In the genomic region with DNA sequence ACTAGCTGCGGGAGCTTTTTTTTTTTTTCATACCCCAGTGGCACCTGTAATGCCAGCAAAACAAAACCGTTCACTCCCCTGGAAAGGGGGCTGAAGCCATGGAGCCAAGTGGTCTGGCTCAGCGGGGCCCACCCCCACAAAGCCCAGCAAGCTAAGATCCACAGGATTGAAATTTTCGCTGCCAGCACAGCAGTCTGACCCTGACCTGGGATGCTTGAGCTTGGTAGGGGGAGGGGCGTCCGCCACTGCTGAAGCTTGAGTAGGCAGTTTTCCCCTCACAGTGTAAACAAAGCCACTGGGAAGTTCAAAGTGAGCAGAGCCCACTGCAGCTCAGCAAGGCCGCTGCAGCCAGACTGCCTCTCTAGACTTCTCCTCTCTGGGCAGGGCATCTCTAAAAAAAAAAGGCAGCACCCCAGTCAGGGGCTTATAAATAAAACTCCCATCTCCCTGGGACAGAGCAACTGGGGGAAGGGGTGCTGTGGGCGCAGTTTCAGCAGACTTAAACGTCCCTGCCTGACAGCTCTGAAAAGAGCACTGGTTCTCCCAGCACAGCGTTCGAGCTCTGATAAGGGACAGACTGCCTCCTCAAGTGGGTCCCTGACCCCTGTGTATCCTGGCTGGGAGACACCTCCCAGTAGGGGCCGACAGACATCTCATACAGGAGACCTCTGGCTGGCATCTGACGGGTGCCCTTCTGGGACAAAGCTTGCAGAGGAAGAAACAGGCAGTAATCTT, we compare ENCODE assay signal across 18 cellular contexts. TPM values are rescaled to one million over a fixed set of nuclear protein-coding genes. Genes with fewer than 3 reads are reported as not detected.
DNase-seq lines count a peak whose midpoint lies in the region; ATAC-seq and TF ChIP-seq lines count a peak whose summit lies in the region.
"Had no signal": no experiment of that assay in that cellular context is flagged by ENCODE, and none has a peak within 500 bp of the region (broad histone marks: within the 10 kb centered on the region; RNA-seq: fewer than 3 reads in every experiment).

No MANE protein-coding gene starts in this region.

- H3K18ac ChIP-seq in mesendoderm (ENCODE audit: low read length), result peak overlapping the region; percentile 31

- TF ChIP-seq POLR2A in uterus (IDR thresholded peaks at IDR 0.05), result no peak

- H3K27ac ChIP-seq in AG04450 (ENCODE audit: low read depth, low read length), result peak overlapping the region; percentile 21
- H3K27ac ChIP-seq in fibroblast of lung (ENCODE audit: insufficient read depth, low read length), result no peak overlapping the region
- no peak overlapping the region for H3K27ac ChIP-seq in mesendoderm (ENCODE audit: low read depth, low read length)
- H3K27ac ChIP-seq in left lung, result no peak overlapping the region
- H3K27ac ChIP-seq in uterus, result no peak overlapping the region
- H3K27ac ChIP-seq: esophagus muscularis mucosa, upper lobe of left lung had no signal

- H4K8ac ChIP-seq in mesendoderm (ENCODE audit: low read depth, low read length), result no peak overlapping the region

- H3K9ac ChIP-seq in fibroblast of lung (ENCODE audit: insufficient read depth, low read length) (no peak overlapping the region), mesendoderm (ENCODE audit: low read length) (no peak overlapping the region)

- H4K5ac ChIP-seq in mesendoderm (ENCODE audit: low read length), result no peak overlapping the region

- H3K79me1 ChIP-seq in mesendoderm (ENCODE audit: low read length), result no peaks in the 10 kb centered on the region

- H3K4me3 ChIP-seq in AG04450 (ENCODE audit: low read depth, low read length), result no peak overlapping the region
- H3K4me3 ChIP-seq in fibroblast of lung (replicated peaks in 1 of 4; ENCODE audit: control extremely low read depth in 1 of 4, insufficient read depth in 1 of 4, low read depth in 3 of 4, low read length in 4 of 4), result no peak overlapping the region
- H3K4me3 ChIP-seq in mesendoderm (ENCODE audit: low read length), result no peak overlapping the region
- H3K4me3 ChIP-seq in left lung, result no peak overlapping the region
- no peak overlapping the region for H3K4me3 ChIP-seq in uterus
- H3K4me3 ChIP-seq: esophagus muscularis mucosa, HAP-1, upper lobe of left lung had no signal

- DNase-seq in AG04450 (ENCODE audit: low read depth, low spot score) (no peak), NCI-H2227 treated with DMSO at 0.1 percent for 48 hours (lab: John Stamatoyannopoulos, UW) (peak; percentile 69), fibroblast of lung (ENCODE audit: low read depth in 2 of 2) (peak; percentile 30 to 37), mesendoderm (peak; percentile 78), HPDE6-E6E7 (ENCODE audit: extremely low spot score) (no peak), left lung (no peak), uterus (no peak), germinal center (ENCODE audit: low spot score) (no peak)
- DNase-seq: activated CD4-positive, alpha-beta T cell treated with anti-CD3 and anti-CD28 coated beads for 4 hours; activated CD8-positive, alpha-beta memory T cell treated with anti-CD3 and anti-CD28 coated beads, Interleukin-2, amount 50 U/mL, for 4 hours; CD4-positive, alpha-beta T cell; hypothalamus; NCI-H345; SIG-M5 had no signal

- CTCF ChIA-PET in AG04450 (lab: Charles Lee), result no interaction called here

- H3K4me1 ChIP-seq in fibroblast of lung (ENCODE audit: control insufficient read depth, extremely low read depth, insufficient read depth, low read length), result no peaks in the 10 kb centered on the region
- H3K4me1 ChIP-seq in mesendoderm (ENCODE audit: control insufficient read depth, low read depth, low read length), result no peaks in the 10 kb centered on the region
- H3K4me1 ChIP-seq in left lung, result no peaks in the 10 kb centered on the region
- H3K4me1 ChIP-seq in uterus, result no peaks in the 10 kb centered on the region
- H3K4me1 ChIP-seq: HAP-1, upper lobe of left lung had no signal

- POLR2A ChIA-PET in AG04450 (lab: Yijun Ruan, JAX), result interaction anchor here (0.8 kb wide), 1 partner anchor 34 kb away, joined by 3 read pairs; no protein-coding TSS in a partner anchor

- H3K56ac ChIP-seq in mesendoderm (ENCODE audit: low read length), result peak overlapping the region; percentile 25

- H2AK5ac ChIP-seq in mesendoderm (ENCODE audit: low read length), result no peak overlapping the region

- H3K36me3 ChIP-seq in fibroblast of lung (ENCODE audit: control insufficient read depth, insufficient read depth, low read length) (peaks cover 7% of the 10 kb centered on the region), mesendoderm (ENCODE audit: control insufficient read depth, insufficient read depth, low read length) (no peaks in the 10 kb centered on the region), left lung (peaks cover 0 to 22% of the 10 kb centered on the region in 2 donors), uterus (no peaks in the 10 kb centered on the region)

- H3K9me3 ChIP-seq in AG04450 (ENCODE audit: control insufficient read depth, insufficient read depth, low read length) (no peaks in the 10 kb centered on the region), fibroblast of lung (ENCODE audit: control insufficient read depth, insufficient read depth, low read depth, low read length) (no peaks in the 10 kb centered on the region), left lung (no peaks in the 10 kb centered on the region), uterus (no peaks in the 10 kb centered on the region)
- H3K9me3 ChIP-seq: esophagus muscularis mucosa, HAP-1, upper lobe of left lung had no signal

- intact Hi-C loops in left lung (cut with DNase I) (no loop called here), uterus (cut with DNase I; ENCODE audit: low total_unique reads) (no loop called here)

- TF ChIP-seq CTCF in AG04450 (IDR thresholded peaks at IDR 0.05; ENCODE audit: low read depth, low read length) (no peak), fibroblast of lung (conservative IDR thresholded peaks at IDR 0.05 in 1 of 2, IDR thresholded peaks at IDR 0.05 in 1 of 2; ENCODE audit: low read depth in 1 of 2, low read length in 2 of 2) (no peak), left lung (IDR thresholded peaks at IDR 0.05) (no peak), uterus (IDR thresholded peaks at IDR 0.05) (no peak)

- H2BK15ac ChIP-seq in mesendoderm (replicated peaks; ENCODE audit: low read depth), result no peak overlapping the region

- H3K4ac ChIP-seq in mesendoderm (ENCODE audit: low read depth, low read length), result no peak overlapping the region

- H3K4me2 ChIP-seq in fibroblast of lung (ENCODE audit: extremely low read depth, insufficient read depth, low read length) (peak overlapping the region; percentile 25), mesendoderm (ENCODE audit: low read length) (no peak overlapping the region)

- no peak overlapping the region for H2BK120ac ChIP-seq in mesendoderm (ENCODE audit: low read depth, low read length)

- H3K27me3 ChIP-seq in AG04450 (ENCODE audit: control insufficient read depth, insufficient read depth, low read length) (no peaks in the 10 kb centered on the region), fibroblast of lung (ENCODE audit: control insufficient read depth, insufficient read depth, low read length) (no peaks in the 10 kb centered on the region), mesendoderm (ENCODE audit: insufficient read depth, low read length, poor library complexity) (no peaks in the 10 kb centered on the region), left lung (no peaks in the 10 kb centered on the region), uterus (no peaks in the 10 kb centered on the region)
- H3K27me3 ChIP-seq: esophagus muscularis mucosa, upper lobe of left lung had no signal

- no peaks in the 10 kb centered on the region for H4K20me1 ChIP-seq in fibroblast of lung (ENCODE audit: control insufficient read depth, extremely low read depth, insufficient read depth, low read length)

- no peak overlapping the region for H2AFZ ChIP-seq in fibroblast of lung (ENCODE audit: low read length)

- H2BK5ac ChIP-seq in mesendoderm (ENCODE audit: low read length), result no peak overlapping the region

- H3K79me2 ChIP-seq in fibroblast of lung (ENCODE audit: control insufficient read depth, insufficient read depth, low read length), result no peaks in the 10 kb centered on the region
- no peaks in the 10 kb centered on the region for H3K79me2 ChIP-seq in mesendoderm (ENCODE audit: control insufficient read depth, insufficient read depth, low read length)

- WGBS in mesendoderm (ENCODE audit: extremely low coverage, insufficient coverage, low lambda C conversion rate), result no CpG with 5 or more reads among the region's 13 CpGs

- ATAC-seq in left lung, result no peak
- ATAC-seq: stimulated activated effector memory CD8-positive, alpha-beta T cell treated with anti-CD3 and anti-CD28 coated beads, Interleukin-12 subunit alpha, Interleukin-12 subunit beta, amount 100 ng/mL, for 72 hours had no signal

- H3K23ac ChIP-seq in mesendoderm (ENCODE audit: low read length), result no peak overlapping the region

RNA-seq across cellular contexts. Expression of gene ARMC10, which starts 31.6 kb away (rescaled TPM):
- polyA plus RNA-seq in AG04450 (2011; rRNA removed), result 39.1 and 54.9 TPM in 2 replicates
- 12.8 and 25.8 TPM in 2 replicates for polyA minus RNA-seq in AG04450 (2011; rRNA and poly(A)+ RNA removed)
- 47.3 and 50.5 TPM in 2 replicates for total RNA-seq in fibroblast of lung
- 29.9 and 31.8 TPM in 2 replicates for polyA plus RNA-seq in fibroblast of lung
- 26.4 and 28.6 TPM in 2 replicates for polyA plus RNA-seq in fibroblast of lung (2012)
- 0.82 and 1.3 TPM in 2 replicates for polyA minus RNA-seq in fibroblast of lung (ENCODE audit: low replicate concordance)
- 26.5 TPM for polyA plus RNA-seq in mesendoderm (2013, experiment 1 of 2)
- polyA plus RNA-seq in mesendoderm (2013, experiment 2 of 2), result 27.7 TPM
- total RNA-seq in left lung, result 10 to 100 TPM; 40.2 to 43.9 TPM
- total RNA-seq in uterus, result 10 to 100 TPM; 47.0 to 66.1 (median 57.2) TPM

RNA-seq across cellular contexts. Expression of gene FBXL13, which starts 31.9 kb away (rescaled TPM):
- polyA plus RNA-seq in AG04450 (2011; rRNA removed) (0.79 and 0.95 TPM in 2 replicates), fibroblast of lung (0.41 and 0.61 TPM in 2 replicates)
- 1.1 and 1.6 TPM in 2 replicates for polyA minus RNA-seq in AG04450 (2011; rRNA and poly(A)+ RNA removed)
- total RNA-seq in fibroblast of lung (0.66 and 1.0 TPM in 2 replicates), left lung (1 to 10 TPM; 2.2 to 2.8 TPM), uterus (10 to 100 TPM in 1 of 4 donors, 1 to 10 TPM in 3; 1.2 to 12.9 (median 5.5) TPM)
- 0.48 and 0.51 TPM in 2 replicates for polyA plus RNA-seq in fibroblast of lung (2012)
- polyA minus RNA-seq in fibroblast of lung (ENCODE audit: low replicate concordance), result not detected in 2 replicates
- 1.4 TPM for polyA plus RNA-seq in mesendoderm (2013, experiment 1 of 2)
- polyA plus RNA-seq in mesendoderm (2013, experiment 2 of 2), result 1.8 TPM

RNA-seq across cellular contexts. Expression of gene NAPEPLD, which starts 42.4 kb away (rescaled TPM):
- polyA plus RNA-seq in AG04450 (2011; rRNA removed) (7.4 and 8.9 TPM in 2 replicates), fibroblast of lung (4.6 and 5.7 TPM in 2 replicates)
- polyA minus RNA-seq in AG04450 (2011; rRNA and poly(A)+ RNA removed), result 5.0 and 9.0 TPM in 2 replicates
- total RNA-seq in fibroblast of lung (8.5 and 9.2 TPM in 2 replicates), left lung (10 to 100 TPM; 15.9 to 24.3 TPM), uterus (10 to 100 TPM; 11.0 to 79.4 (median 31.1) TPM)
- polyA plus RNA-seq in fibroblast of lung (2012), result 4.0 and 4.7 TPM in 2 replicates
- 1.0 and 1.5 TPM in 2 replicates for polyA minus RNA-seq in fibroblast of lung (ENCODE audit: low replicate concordance)
- 2.1 TPM for polyA plus RNA-seq in mesendoderm (2013, experiment 1 of 2)
- 2.1 TPM for polyA plus RNA-seq in mesendoderm (2013, experiment 2 of 2)

Comparison
In these comparisons a context has a peak if more than half of its experiments do, and no peak if none do; other contexts are left out.
1. DNase-seq: peak in NCI-H2227 treated with DMSO at 0.1 percent for 48 hours (single experiment), fibroblast of lung (2 of 2) and mesendoderm (single experiment); none in AG04450 (single experiment), HPDE6-E6E7 (single experiment), left lung (0 of 2), uterus (0 of 2) and germinal center (single experiment).